In the genomic region with DNA sequence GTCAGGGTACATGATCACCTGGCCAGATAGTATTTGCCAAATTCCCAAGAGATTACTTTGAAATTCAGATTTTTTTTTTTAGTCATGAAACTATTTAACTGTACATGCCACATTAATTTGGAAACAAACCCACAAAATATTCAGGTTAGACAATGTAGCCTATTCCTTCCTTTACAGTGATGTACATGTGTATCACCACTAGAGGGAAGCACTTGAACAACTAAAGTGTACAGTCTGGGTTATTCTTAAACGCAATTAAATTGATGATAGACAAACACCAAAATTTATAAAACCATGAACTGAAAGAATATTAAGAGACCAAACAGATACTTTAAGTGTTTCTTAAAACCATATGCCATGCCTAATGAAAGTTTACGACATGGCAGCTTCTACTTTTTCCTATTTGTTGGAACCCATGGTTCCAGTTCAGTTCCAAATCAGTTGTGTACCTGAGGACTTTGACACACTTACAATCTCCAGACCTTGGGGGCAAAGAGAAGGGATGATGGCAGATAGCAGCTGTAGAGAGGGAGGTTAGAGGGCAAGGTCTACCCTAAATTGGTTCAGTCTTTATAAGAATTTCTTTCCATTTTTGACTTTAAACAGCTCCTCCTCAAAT, we compare ENCODE assay signal across 8 cellular contexts.
DNase-seq lines count a peak whose midpoint lies in the region; ATAC-seq and TF ChIP-seq lines count a peak whose summit lies in the region.

No MANE protein-coding gene starts in this region.

- no peak overlapping the region for H3K27ac ChIP-seq in VCaP

- ATAC-seq in GM18502 (IDR thresholded peaks at IDR 0.05; ENCODE audit: poor library complexity, unreplicated experiment): peak; percentile 83
- ATAC-seq in HG02763 (IDR thresholded peaks at IDR 0.05; ENCODE audit: unreplicated experiment): peak; percentile 77

- DNase-seq in AML-193 (lab: John Stamatoyannopoulos, UW) (peak; percentile 84), NCI-H1092 treated with DMSO at 0.1 percent for 48 hours (lab: John Stamatoyannopoulos, UW) (peak; percentile 56), globus pallidus (ENCODE audit: low spot score) (peak; percentile 16), retinal pigment epithelial cell (ENCODE audit: low read depth) (no peak), HK-2 (ENCODE audit: unreplicated experiment) (no peak)

- no peak overlapping the region for H3K4me3 ChIP-seq in retinal pigment epithelial cell (ENCODE audit: low read length)

- TF ChIP-seq CTCF in VCaP (conservative IDR thresholded peaks at IDR 0.05) (peak; percentile 98), retinal pigment epithelial cell (conservative IDR thresholded peaks at IDR 0.05; ENCODE audit: low read depth, low read length) (peak; percentile 67)

Comparison
In these comparisons a context has a peak if more than half of its experiments do, and no peak if none do; other contexts are left out.
1. DNase-seq: peak in AML-193 (2 of 2), NCI-H1092 treated with DMSO at 0.1 percent for 48 hours (single experiment) and globus pallidus (single experiment); none in retinal pigment epithelial cell (single experiment) and HK-2 (single experiment).